In genomic region chr17:28071179-28071578, GRCh38 we compare ENCODE assay signal across 22 cellular contexts. TPM values are rescaled to one million over a fixed set of nuclear protein-coding genes. Genes with fewer than 3 reads are reported as not detected.
DNase-seq lines count a peak whose midpoint lies in the region; ATAC-seq, FAIRE-seq and TF ChIP-seq lines count a peak whose summit lies in the region.
"Had no signal": no experiment of that assay in that cellular context is flagged by ENCODE, and none has a peak within 500 bp of the region (broad histone marks: within the 10 kb centered on the region; RNA-seq: fewer than 3 reads in every experiment).

No MANE protein-coding gene starts in this region.

- H3K27ac Mint-ChIP-seq in CD4-positive, CD25-positive, alpha-beta regulatory T cell: peak overlapping the region in 1 of 3 donors; percentile 86
- peak overlapping the region; percentile 43 for H3K27ac Mint-ChIP-seq in activated B cell treated with CpG ODN at 0.5 μM for 24 hours
- H3K27ac Mint-ChIP-seq in natural killer cell: peak overlapping the region; percentile 86 to 90

- H3K4me1 Mint-ChIP-seq in CD4-positive, CD25-positive, alpha-beta regulatory T cell: peaks cover 27 to 68% (median 38%) of the 10 kb centered on the region in 4 donors
- H3K4me1 Mint-ChIP-seq in activated B cell treated with CpG ODN at 0.5 μM for 24 hours (peaks cover 55% of the 10 kb centered on the region), natural killer cell (peaks cover 44% of the 10 kb centered on the region in 2 donors)

- H3K27me3 ChIP-seq in CD4-positive, CD25-positive, alpha-beta regulatory T cell (ENCODE audit: control insufficient read depth, insufficient read depth, low read length): no peaks in the 10 kb centered on the region
- no peaks in the 10 kb centered on the region for H3K27me3 ChIP-seq in left lung
- H3K27me3 ChIP-seq: MG63 had no signal

- no peak for DNase-seq in CD4-positive, CD25-positive, alpha-beta regulatory T cell
- DNase-seq in GM19239 (ENCODE audit: insufficient read length, low spot score) (no peak), activated B cell treated with CpG ODN at 0.5 μM for 24 hours (no peak), natural killer cell (no peak), NOMO-1 treated with DMSO at 0.1 percent for 48 hours (lab: John Stamatoyannopoulos, UW; ENCODE audit: unreplicated experiment) (no peak), left lung (no peak), NCI-H1105 treated with DMSO at 0.1 percent for 48 hours (lab: John Stamatoyannopoulos, UW) (no peak)
- DNase-seq: C1 segment of cervical spinal cord, COR-L47, DMS 273 treated with DMSO at 0.1 percent for 48 hours, GDM1, Kasumi-1, MG63, NCI-H1048, NCI-H1436 treated with DMSO at 0.1 percent for 48 hours, NCI-H2029, NCI-H345, NCI-H524 treated with DMSO at 0.1 percent for 48 hours had no signal

- peaks cover 0 to 5% (median 0%) of the 10 kb centered on the region in 7 donors for H3K9me3 Mint-ChIP-seq in CD4-positive, CD25-positive, alpha-beta regulatory T cell
- peaks cover 3% of the 10 kb centered on the region for H3K9me3 Mint-ChIP-seq in activated B cell treated with CpG ODN at 0.5 μM for 24 hours
- peaks cover 2% of the 10 kb centered on the region in 2 donors for H3K9me3 Mint-ChIP-seq in natural killer cell

- H3K4me3 Mint-ChIP-seq in CD4-positive, CD25-positive, alpha-beta regulatory T cell: no peak overlapping the region
- H3K4me3 Mint-ChIP-seq in activated B cell treated with CpG ODN at 0.5 μM for 24 hours: no peak overlapping the region
- H3K4me3 Mint-ChIP-seq in natural killer cell: peak overlapping the region; percentile 41

- no peaks in the 10 kb centered on the region for H3K9me3 ChIP-seq in CD4-positive, CD25-positive, alpha-beta regulatory T cell (ENCODE audit: control insufficient read depth in 2 of 2, low read length in 2 of 2)
- peaks cover 0 to 14% of the 10 kb centered on the region in 2 donors for H3K9me3 ChIP-seq in left lung

- peak overlapping the region; percentile 15 for H3K4me3 ChIP-seq in CD4-positive, CD25-positive, alpha-beta regulatory T cell (ENCODE audit: low read depth, low read length)
- H3K4me3 ChIP-seq in left lung: no peak overlapping the region
- H3K4me3 ChIP-seq: HAP-1, MG63 had no signal

- TF ChIP-seq CTCF in activated B cell treated with CpG ODN at 0.5 μM for 24 hours (IDR thresholded peaks at IDR 0.05): no peak
- no peak for TF ChIP-seq CTCF in natural killer cell (IDR thresholded peaks at IDR 0.05)
- TF ChIP-seq CTCF in left lung (IDR thresholded peaks at IDR 0.05): no peak

- peaks cover 2% of the 10 kb centered on the region for H3K36me3 ChIP-seq in CD4-positive, CD25-positive, alpha-beta regulatory T cell (ENCODE audit: control insufficient read depth, insufficient read depth, low read length)
- H3K36me3 ChIP-seq in left lung: no peaks in the 10 kb centered on the region
- H3K36me3 ChIP-seq: HAP-1 had no signal

- peaks cover 23% of the 10 kb centered on the region for H3K36me3 Mint-ChIP-seq in CD4-positive, CD25-positive, alpha-beta regulatory T cell
- H3K36me3 Mint-ChIP-seq in activated B cell treated with CpG ODN at 0.5 μM for 24 hours (ENCODE audit: low read depth) (peaks cover 25% of the 10 kb centered on the region), natural killer cell (no peaks in the 10 kb centered on the region)

- intact Hi-C loops in activated B cell treated with CpG ODN at 0.5 μM for 24 hours (cut with micrococcal nuclease) (loop anchor here (1.0 kb wide), 1 partner anchor 9 kb away; no protein-coding TSS in a partner anchor), natural killer cell (cut with micrococcal nuclease) (no loop called here), left lung (cut with DNase I) (no loop called here)

- no peak for ATAC-seq in CD4-positive, CD25-positive, alpha-beta regulatory T cell (ENCODE audit: low read depth in 2 of 2)
- ATAC-seq in activated B cell treated with CpG ODN at 0.5 μM for 24 hours (ENCODE audit: low read depth) (no peak), natural killer cell (no peak), left lung (no peak)
- ATAC-seq: Panc1, Right ventricle myocardium inferior had no signal

- peaks cover 5% of the 10 kb centered on the region for H3K27me3 Mint-ChIP-seq in CD4-positive, CD25-positive, alpha-beta regulatory T cell
- H3K27me3 Mint-ChIP-seq in activated B cell treated with CpG ODN at 0.5 μM for 24 hours (no peaks in the 10 kb centered on the region), natural killer cell (ENCODE audit: low read depth in 2 of 2) (no peaks in the 10 kb centered on the region)

- H3K4me1 ChIP-seq in CD4-positive, CD25-positive, alpha-beta regulatory T cell (ENCODE audit: control insufficient read depth, insufficient read depth, low read length, poor library complexity, severe bottlenecking): peaks cover 15% of the 10 kb centered on the region
- H3K4me1 ChIP-seq in left lung: peaks cover 0 to 2% of the 10 kb centered on the region in 2 donors

- CTCF ChIA-PET in activated B cell treated with CpG ODN at 0.5 μM for 24 hours (lab: Charles Lee): no interaction called here

- no peak overlapping the region for H3K27ac ChIP-seq in CD4-positive, CD25-positive, alpha-beta regulatory T cell (ENCODE audit: insufficient read depth, low read length, poor library complexity, severe bottlenecking)
- H3K27ac ChIP-seq in left lung: no peak overlapping the region
- H3K27ac ChIP-seq: HL-60 had no signal

- peak; percentile 42 for FAIRE-seq in GM19239 (lab: Jason Lieb, UNC)

- POLR2A ChIA-PET in activated B cell treated with CpG ODN at 0.5 μM for 24 hours (lab: Charles Lee): interaction anchor here (1.1 kb wide), 1 partner anchor 30 kb away, joined by 4 read pairs; no protein-coding TSS in a partner anchor

RNA-seq across cellular contexts. Expression of gene NLK, which starts 28.7 kb away (rescaled TPM):
- 16.0 TPM for total RNA-seq in CD4-positive, CD25-positive, alpha-beta regulatory T cell
- 1 to 10 TPM; 1.7 to 2.3 (median 1.9) TPM for polyA plus RNA-seq in CD4-positive, CD25-positive, alpha-beta regulatory T cell
- total RNA-seq in activated B cell treated with CpG ODN at 0.5 μM for 24 hours (19.4 and 24.6 TPM in 2 replicates), natural killer cell (10 to 100 TPM; 18.3 to 35.6 (median 20.8) TPM), left lung (10 to 100 TPM; 19.1 to 21.3 TPM)
